17 cellular contexts compared by ENCODE assay signal in the genomic region with DNA sequence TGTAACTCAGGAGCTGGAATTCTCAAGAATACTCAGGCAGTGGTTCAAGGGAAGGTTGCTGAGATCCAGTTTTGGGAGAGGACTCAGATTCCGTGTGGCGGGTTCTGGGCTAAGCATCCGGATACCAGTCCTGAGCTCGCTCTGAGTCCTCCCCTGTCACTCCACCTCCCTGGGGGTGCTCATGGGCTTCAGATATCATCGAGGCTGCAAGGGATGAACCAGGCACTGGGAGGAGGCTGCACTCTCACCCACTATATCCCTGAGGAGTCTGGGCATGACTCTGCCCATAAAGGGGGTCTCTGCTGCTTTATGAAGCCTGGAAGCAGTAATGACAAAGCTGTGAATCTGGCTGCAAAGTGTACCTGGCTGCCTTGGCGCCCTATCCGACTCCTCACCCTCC.
DNase-seq lines count a peak whose midpoint lies in the region; TF ChIP-seq lines count a peak whose summit lies in the region.
"Had no signal": no experiment of that assay in that cellular context is flagged by ENCODE, and none has a peak within 500 bp of the region (broad histone marks: within the 10 kb centered on the region; RNA-seq: fewer than 3 reads in every experiment).

No MANE protein-coding gene starts in this region.

- no peak overlapping the region for H3K14ac ChIP-seq in mesenchymal stem cell (ENCODE audit: low read length in 2 of 2)

- no peak for TF ChIP-seq POLR2A in uterus (IDR thresholded peaks at IDR 0.05)

- H3K23ac ChIP-seq in mesenchymal stem cell (ENCODE audit: low read length in 2 of 2): peak overlapping the region in 1 of 2 experiments; percentile 17

- no peak overlapping the region for H3K27ac ChIP-seq in right atrium auricular region
- peak overlapping the region; percentile 67 to 71 for H3K27ac ChIP-seq in uterus
- H3K27ac ChIP-seq in mesenchymal stem cell (ENCODE audit: low read length, poor library complexity, severe bottlenecking): no peak overlapping the region
- H3K27ac ChIP-seq: 22Rv1, A549 had no signal

- H3K9ac ChIP-seq in mesenchymal stem cell (ENCODE audit: low read length): no peak overlapping the region

- H3K4ac ChIP-seq in mesenchymal stem cell (ENCODE audit: low read depth in 1 of 2, low read length in 2 of 2): no peak overlapping the region

- H4K8ac ChIP-seq in mesenchymal stem cell (ENCODE audit: low read length): no peak overlapping the region

- no peak overlapping the region for H2BK12ac ChIP-seq in mesenchymal stem cell (ENCODE audit: low read length in 2 of 2)

- no peak overlapping the region for H2BK120ac ChIP-seq in mesenchymal stem cell (ENCODE audit: low read depth, low read length)

- H3K27me3 ChIP-seq in right atrium auricular region (no peaks in the 10 kb centered on the region), uterus (no peaks in the 10 kb centered on the region), mesenchymal stem cell (ENCODE audit: control insufficient read depth in 1 of 2, insufficient read depth in 1 of 2, low read length in 2 of 2) (peaks cover 0 to 61% of the 10 kb centered on the region in 2 experiments)

- WGBS in mesenchymal stem cell: 92% methylated on average over 7 of the region's 7 CpGs

- intact Hi-C loops in cardiac septum (cut with DNase I) (no loop called here), posterior vena cava (cut with DNase I) (no loop called here), uterus (cut with DNase I; ENCODE audit: low total_unique reads) (no loop called here)

- no peak overlapping the region for H2AFZ ChIP-seq in mesenchymal stem cell (ENCODE audit: low read depth, low read length)

- peak; percentile 39 for DNase-seq in cardiac septum (ENCODE audit: low spot score)
- DNase-seq in right atrium auricular region (ENCODE audit: low spot score): no peak
- DNase-seq in posterior vena cava (ENCODE audit: low spot score): peak; percentile 41
- DNase-seq in uterus: peak in 1 of 2 donors; percentile 14
- no peak for DNase-seq in mesenchymal stem cell
- DNase-seq in hippocampal formation (lab: John Stamatoyannopoulos, UW): no peak
- no peak for DNase-seq in HuH-7 (ENCODE audit: low spot score)
- DNase-seq: AML-193; CD8-positive, alpha-beta T cell; DMS 273 treated with DMSO at 0.1 percent for 48 hours; DMS53; DND-41; EL; H9 had no signal

- H3K9me3 ChIP-seq in right atrium auricular region (no peaks in the 10 kb centered on the region), uterus (no peaks in the 10 kb centered on the region), mesenchymal stem cell (ENCODE audit: control insufficient read depth, low read length) (no peaks in the 10 kb centered on the region)
- H3K9me3 ChIP-seq: A549 had no signal

- H4K91ac ChIP-seq in mesenchymal stem cell (ENCODE audit: low read length): no peak overlapping the region

- H2BK5ac ChIP-seq in mesenchymal stem cell (ENCODE audit: low read depth, low read length, poor library complexity, severe bottlenecking): no peak overlapping the region

- H2BK15ac ChIP-seq in mesenchymal stem cell (ENCODE audit: low read depth, poor library complexity, severe bottlenecking): no peak overlapping the region

- H3K4me2 ChIP-seq in mesenchymal stem cell (ENCODE audit: low read length, poor library complexity, severe bottlenecking): no peak overlapping the region
- H3K4me2 ChIP-seq: A549 had no signal

- no peak overlapping the region for H3K4me3 ChIP-seq in right atrium auricular region
- no peak overlapping the region for H3K4me3 ChIP-seq in uterus
- H3K4me3 ChIP-seq in mesenchymal stem cell (ENCODE audit: insufficient read depth in 1 of 2, low read depth in 1 of 2, low read length in 2 of 2): no peak overlapping the region
- H3K4me3 ChIP-seq: A549, GM12878 had no signal

- H3K4me1 ChIP-seq in right atrium auricular region: peaks cover 0 to 12% of the 10 kb centered on the region in 2 donors
- H3K4me1 ChIP-seq in uterus: peaks cover 5 to 9% of the 10 kb centered on the region in 2 donors
- no peaks in the 10 kb centered on the region for H3K4me1 ChIP-seq in mesenchymal stem cell (ENCODE audit: control insufficient read depth, insufficient read depth, low read depth, low read length)

- H3K18ac ChIP-seq in mesenchymal stem cell (ENCODE audit: low read depth in 1 of 2, low read length in 2 of 2): no peak overlapping the region

- no peak for TF ChIP-seq CTCF in right atrium auricular region (IDR thresholded peaks at IDR 0.05)
- no peak for TF ChIP-seq CTCF in uterus (IDR thresholded peaks at IDR 0.05)

- no peak overlapping the region for H2AK5ac ChIP-seq in mesenchymal stem cell (ENCODE audit: low read length, severe bottlenecking)

- H3K79me1 ChIP-seq in mesenchymal stem cell (replicated peaks; ENCODE audit: low read length, poor library complexity, severe bottlenecking): peaks cover 30% of the 10 kb centered on the region

- H3K36me3 ChIP-seq in right atrium auricular region (peaks cover 29% of the 10 kb centered on the region), uterus (no peaks in the 10 kb centered on the region), mesenchymal stem cell (ENCODE audit: control insufficient read depth in 1 of 2, insufficient read depth in 2 of 2, low read depth in 1 of 2, low read length in 2 of 2) (peaks cover 0 to 77% of the 10 kb centered on the region in 2 experiments)

Comparison
In these comparisons a context has a peak if more than half of its experiments do, and no peak if none do; other contexts are left out.
1. DNase-seq: peak in cardiac septum (single experiment) and posterior vena cava (single experiment); none in right atrium auricular region (single experiment), mesenchymal stem cell (single experiment), hippocampal formation (0 of 2) and HuH-7 (single experiment).
2. H3K27ac ChIP-seq: peak in uterus (2 of 2); none in right atrium auricular region (0 of 2) and mesenchymal stem cell (single experiment).